18 cellular contexts compared by ENCODE assay signal in the genomic region with DNA sequence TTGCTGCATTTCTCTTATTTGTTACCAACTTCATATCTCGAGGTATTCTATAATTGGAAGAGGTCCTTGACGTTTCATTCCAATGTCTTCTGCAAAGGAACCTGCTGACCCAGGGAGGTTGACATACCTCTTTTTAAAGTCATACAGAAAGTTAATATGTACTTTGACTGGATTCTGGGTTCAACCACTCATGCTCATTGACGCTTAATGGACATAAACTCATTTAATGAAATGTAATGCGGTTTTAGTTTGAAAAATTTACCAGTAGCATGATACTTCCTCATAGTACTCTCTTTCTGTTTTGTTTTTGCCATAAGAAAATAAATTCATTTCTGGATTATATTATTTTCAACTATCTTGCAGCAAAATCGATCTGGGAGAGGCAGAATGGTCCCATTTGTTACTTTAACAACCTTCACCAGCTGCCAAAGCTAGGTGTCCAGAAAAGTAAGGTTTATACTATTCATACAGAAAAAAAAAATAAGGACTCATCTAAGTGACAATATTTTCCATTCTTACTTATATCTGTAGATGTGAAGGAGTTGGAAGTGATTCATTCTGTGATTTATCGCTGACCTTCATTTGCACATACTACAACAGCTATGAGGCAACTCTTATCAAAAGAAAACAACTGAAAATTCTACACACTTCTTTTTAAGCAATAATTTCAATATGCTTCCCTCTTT.
DNase-seq lines count a peak whose midpoint lies in the region; ATAC-seq and TF ChIP-seq lines count a peak whose summit lies in the region.
"Had no signal": no experiment of that assay in that cellular context is flagged by ENCODE, and none has a peak within 500 bp of the region (broad histone marks: within the 10 kb centered on the region; RNA-seq: fewer than 3 reads in every experiment).

No MANE protein-coding gene starts in this region.

- no peaks in the 10 kb centered on the region for H3K27me3 Mint-ChIP-seq in CD4-positive, alpha-beta memory T cell
- no peaks in the 10 kb centered on the region for H3K27me3 Mint-ChIP-seq in activated CD4-positive, alpha-beta memory T cell treated with anti-CD3 and anti-CD28 coated beads for 36 hours

- H3K9me3 ChIP-seq in CD4-positive, alpha-beta memory T cell (ENCODE audit: control insufficient read depth in 1 of 2, low read length in 2 of 2), result no peaks in the 10 kb centered on the region
- peaks cover 0 to 4% of the 10 kb centered on the region in 2 donors for H3K9me3 ChIP-seq in left lung
- H3K9me3 ChIP-seq: HAP-1 had no signal

- peaks cover 56% of the 10 kb centered on the region for H3K4me1 ChIP-seq in CD4-positive, alpha-beta memory T cell (ENCODE audit: insufficient read depth, low read length)
- H3K4me1 ChIP-seq in left lung, result peaks cover 0 to 9% of the 10 kb centered on the region in 2 donors
- H3K4me1 ChIP-seq: HAP-1 had no signal

- POLR2A ChIA-PET in CD4-positive, alpha-beta memory T cell (lab: Charles Lee; ENCODE audit: partially characterized antibody), result interaction anchor here (0.7 to 5.5 kb wide), 10 partner anchors 8 to 103 kb away, joined by 3 to 52 read pairs (median 4); a partner anchor contains a TSS
- POLR2A ChIA-PET in activated CD4-positive, alpha-beta memory T cell treated with anti-CD3 and anti-CD28 coated beads for 36 hours (lab: Charles Lee), result interaction anchor here (0.7 to 4.3 kb wide), 9 partner anchors 10 to 222 kb away, joined by 3 to 37 read pairs (median 4); no protein-coding TSS in a partner anchor

- peak overlapping the region; percentile 77 to 95 (median 92) for H3K27ac Mint-ChIP-seq in CD4-positive, alpha-beta memory T cell
- peak overlapping the region; percentile 87 for H3K27ac Mint-ChIP-seq in activated CD4-positive, alpha-beta memory T cell treated with anti-CD3 and anti-CD28 coated beads for 36 hours

- intact Hi-C loops in CD4-positive, alpha-beta memory T cell (cut with micrococcal nuclease), result loop anchor here (1.0 to 2.0 kb wide), 2 partner anchors 10 to 53 kb away; no protein-coding TSS in a partner anchor
- intact Hi-C loops in activated CD4-positive, alpha-beta memory T cell treated with anti-CD3 and anti-CD28 coated beads for 36 hours (cut with micrococcal nuclease), result loop anchor here (1.0 to 5.0 kb wide), 12 partner anchors 11 to 337 kb away; a partner anchor contains a TSS
- intact Hi-C loops in left lung (cut with DNase I), result no loop called here

- H3K36me3 ChIP-seq in CD4-positive, alpha-beta memory T cell (ENCODE audit: insufficient read depth, low read length), result no peaks in the 10 kb centered on the region
- H3K36me3 ChIP-seq in left lung, result peaks cover 0 to 33% of the 10 kb centered on the region in 2 donors
- H3K36me3 ChIP-seq: HAP-1 had no signal

- DNase-seq in CD4-positive, alpha-beta memory T cell, result no peak
- DNase-seq in GM20000 (ENCODE audit: low spot score) (peak; percentile 8), left lung (no peak), HT-29 (ENCODE audit: low spot score) (no peak), GOT3 (lab: John Stamatoyannopoulos, UW) (no peak)
- no peak for DNase-seq in activated CD4-positive, alpha-beta memory T cell treated with anti-CD3 and anti-CD28 coated beads for 36 hours
- DNase-seq: activated CD8-positive, alpha-beta memory T cell treated with anti-CD3 and anti-CD28 coated beads, Interleukin-2, amount 50 U/mL, for 4 hours; GDM1; hippocampal formation; KG1; mesendoderm; NCI-H2107; posterior cingulate gyrus; stimulated activated CD4-positive, alpha-beta T cell treated with anti-CD3 and anti-CD28 coated beads, Interleukin-4, amount 100 ng/mL, for 1 hour had no signal

- peak overlapping the region; percentile 60 to 85 (median 72) for H3K4me3 Mint-ChIP-seq in CD4-positive, alpha-beta memory T cell
- H3K4me3 Mint-ChIP-seq in activated CD4-positive, alpha-beta memory T cell treated with anti-CD3 and anti-CD28 coated beads for 36 hours, result peak overlapping the region; percentile 56

- H3K36me3 Mint-ChIP-seq in CD4-positive, alpha-beta memory T cell, result peaks cover 15 to 21% of the 10 kb centered on the region in 2 donors
- H3K36me3 Mint-ChIP-seq in activated CD4-positive, alpha-beta memory T cell treated with anti-CD3 and anti-CD28 coated beads for 36 hours, result peaks cover 36% of the 10 kb centered on the region

- TF ChIP-seq CTCF in GM20000 (IDR thresholded peaks at IDR 0.05; ENCODE audit: extremely low read depth, missing control alignments) (no peak), left lung (IDR thresholded peaks at IDR 0.05) (no peak)

- ATAC-seq in left lung, result peak; percentile 34
- ATAC-seq in HG03045 (IDR thresholded peaks at IDR 0.05; ENCODE audit: unreplicated experiment), result no peak
- no peak for ATAC-seq in HG03135 (IDR thresholded peaks at IDR 0.05; ENCODE audit: unreplicated experiment)

- peaks cover 0 to 8% (median 5%) of the 10 kb centered on the region in 8 donors for H3K9me3 Mint-ChIP-seq in CD4-positive, alpha-beta memory T cell
- H3K9me3 Mint-ChIP-seq in activated CD4-positive, alpha-beta memory T cell treated with anti-CD3 and anti-CD28 coated beads for 36 hours, result peaks cover 11% of the 10 kb centered on the region

- peaks cover 45 to 60% (median 49%) of the 10 kb centered on the region in 4 donors for H3K4me1 Mint-ChIP-seq in CD4-positive, alpha-beta memory T cell
- peaks cover 70% of the 10 kb centered on the region for H3K4me1 Mint-ChIP-seq in activated CD4-positive, alpha-beta memory T cell treated with anti-CD3 and anti-CD28 coated beads for 36 hours (ENCODE audit: low read depth)

- CTCF ChIA-PET in CD4-positive, alpha-beta memory T cell (lab: Charles Lee; ENCODE audit: partially characterized antibody), result interaction anchor here (1.0 to 1.9 kb wide), 3 partner anchors 8 to 91 kb away, joined by 3 to 12 read pairs (median 11); no protein-coding TSS in a partner anchor
- CTCF ChIA-PET in activated CD4-positive, alpha-beta memory T cell treated with anti-CD3 and anti-CD28 coated beads for 36 hours (lab: Charles Lee), result interaction anchor here (0.7 to 3.7 kb wide), 5 partner anchors 31 to 231 kb away, joined by 4 to 28 read pairs (median 4); a partner anchor contains a TSS

- peak overlapping the region in 1 of 2 donors; percentile 23 for H3K4me3 ChIP-seq in CD4-positive, alpha-beta memory T cell (ENCODE audit: low read length in 2 of 2)
- no peak overlapping the region for H3K4me3 ChIP-seq in left lung
- H3K4me3 ChIP-seq: BLaER1 treated with 17β-estradiol and CSF1 and Interleukin-3, amounts not matched to agents 10 nM and 100 nM; HAP-1 had no signal

- H3K27ac ChIP-seq in CD4-positive, alpha-beta memory T cell (ENCODE audit: low read depth, low read length), result peak overlapping the region; percentile 44
- H3K27ac ChIP-seq in left lung, result no peak overlapping the region

- H3K27me3 ChIP-seq in CD4-positive, alpha-beta memory T cell (ENCODE audit: insufficient read depth, low read length), result no peaks in the 10 kb centered on the region
- H3K27me3 ChIP-seq in left lung, result no peaks in the 10 kb centered on the region
- H3K27me3 ChIP-seq: BLaER1 treated with 17β-estradiol and CSF1 and Interleukin-3, amounts not matched to agents 10 nM and 100 nM had no signal

Comparison
In these comparisons a context has a peak if more than half of its experiments do, and no peak if none do; other contexts are left out.
1. intact Hi-C loops: an anchor here in CD4-positive, alpha-beta memory T cell (1.0 to 2.0 kb wide) and activated CD4-positive, alpha-beta memory T cell treated with anti-CD3 and anti-CD28 coated beads for 36 hours (1.0 to 5.0 kb wide); none called in left lung.